In the genomic region with DNA sequence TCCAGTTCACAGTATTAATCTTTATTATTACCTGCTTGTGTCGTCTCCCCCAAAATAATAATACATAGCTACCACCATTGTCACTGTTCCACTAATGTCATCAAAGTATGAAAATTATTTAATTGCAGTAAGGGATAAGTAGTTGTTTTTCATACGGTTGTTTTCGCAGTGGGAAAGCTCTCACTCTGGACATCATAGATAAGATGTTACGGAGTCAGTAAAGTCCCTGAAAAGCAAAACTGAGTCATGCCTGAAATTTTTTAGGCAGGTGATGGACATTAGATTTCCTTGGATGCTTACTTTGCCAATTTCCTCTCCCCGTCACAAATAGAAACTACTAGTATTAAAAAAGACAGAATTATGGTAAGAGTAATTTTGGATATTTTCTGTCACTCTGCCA, we compare ENCODE assay signal across 1 cellular context.
TF ChIP-seq lines count a peak whose summit lies in the region.

No MANE protein-coding gene starts in this region.

TF ChIP-seq in K562, 482 proteins besides CTCF, POLR2A, EP300 and RAD21 (continued from another document):
- no peak for TF ChIP-seq ZBTB9 (CRISPR knock-in tag; IDR thresholded peaks at IDR 0.05)
- TF ChIP-seq TFAP4 (CRISPR knock-in tag; IDR thresholded peaks at IDR 0.05; ENCODE audit: borderline replicate concordance): no peak
- TF ChIP-seq LARP7 (IDR thresholded peaks at IDR 0.05): no peak
- TF ChIP-seq ATF2 (CRISPR knock-in tag; IDR thresholded peaks at IDR 0.05): no peak
- no peak for TF ChIP-seq STAG1 (CRISPR knock-in tag; IDR thresholded peaks at IDR 0.05; ENCODE audit: borderline replicate concordance)
- no peak; the same call in 1 of the 2 replicates for TF ChIP-seq MAFG (tag; conservative IDR thresholded peaks at IDR 0.05)
- no peak for TF ChIP-seq PRPF4 (IDR thresholded peaks at IDR 0.05; ENCODE audit: insufficient read depth, low read depth, low read length, poor library complexity, severe bottlenecking)
- no peak for TF ChIP-seq PHF8 (IDR thresholded peaks at IDR 0.05; ENCODE audit: borderline replicate concordance, low read length)
- no peak for TF ChIP-seq SMARCA5 (IDR thresholded peaks at IDR 0.05)
- no peak for TF ChIP-seq RBM25 (IDR thresholded peaks at IDR 0.05; ENCODE audit: low read depth, low read length, severe bottlenecking)
- TF ChIP-seq ZNF561 (CRISPR knock-in tag; conservative IDR thresholded peaks at IDR 0.05): no peak
- TF ChIP-seq CHD4 (IDR thresholded peaks at IDR 0.05; ENCODE audit: insufficient read depth, insufficient replicate concordance, low read depth, low read length, poor library complexity, severe bottlenecking): no peak
- no peak for TF ChIP-seq EGR1 (conservative IDR thresholded peaks at IDR 0.05)
- TF ChIP-seq ESRRA (IDR thresholded peaks at IDR 0.05; ENCODE audit: borderline replicate concordance, low read depth): no peak
- TF ChIP-seq, protein P1, sequence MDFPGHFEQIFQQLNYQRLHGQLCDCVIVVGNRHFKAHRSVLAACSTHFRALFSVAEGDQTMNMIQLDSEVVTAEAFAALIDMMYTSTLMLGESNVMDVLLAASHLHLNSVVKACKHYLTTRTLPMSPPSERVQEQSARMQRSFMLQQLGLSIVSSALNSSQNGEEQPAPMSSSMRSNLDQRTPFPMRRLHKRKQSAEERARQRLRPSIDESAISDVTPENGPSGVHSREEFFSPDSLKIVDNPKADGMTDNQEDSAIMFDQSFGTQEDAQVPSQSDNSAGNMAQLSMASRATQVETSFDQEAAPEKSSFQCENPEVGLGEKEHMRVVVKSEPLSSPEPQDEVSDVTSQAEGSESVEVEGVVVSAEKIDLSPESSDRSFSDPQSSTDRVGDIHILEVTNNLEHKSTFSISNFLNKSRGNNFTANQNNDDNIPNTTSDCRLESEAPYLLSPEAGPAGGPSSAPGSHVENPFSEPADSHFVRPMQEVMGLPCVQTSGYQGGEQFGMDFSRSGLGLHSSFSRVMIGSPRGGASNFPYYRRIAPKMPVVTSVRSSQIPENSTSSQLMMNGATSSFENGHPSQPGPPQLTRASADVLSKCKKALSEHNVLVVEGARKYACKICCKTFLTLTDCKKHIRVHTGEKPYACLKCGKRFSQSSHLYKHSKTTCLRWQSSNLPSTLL (IDR thresholded peaks at IDR 0.05): no peak
- TF ChIP-seq, protein P2, sequence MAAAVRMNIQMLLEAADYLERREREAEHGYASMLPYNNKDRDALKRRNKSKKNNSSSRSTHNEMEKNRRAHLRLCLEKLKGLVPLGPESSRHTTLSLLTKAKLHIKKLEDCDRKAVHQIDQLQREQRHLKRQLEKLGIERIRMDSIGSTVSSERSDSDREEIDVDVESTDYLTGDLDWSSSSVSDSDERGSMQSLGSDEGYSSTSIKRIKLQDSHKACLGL (CRISPR knock-in tag; IDR thresholded peaks at IDR 0.05; ENCODE audit: borderline replicate concordance, poor library complexity, severe bottlenecking): no peak
- no peak for TF ChIP-seq GTF2F1 (IDR thresholded peaks at IDR 0.05; ENCODE audit: low read depth, low read length)
- TF ChIP-seq SMAD1 (IDR thresholded peaks at IDR 0.05; ENCODE audit: low read depth, low read length, partially characterized antibody): no peak
- TF ChIP-seq ZNF354B (CRISPR knock-in tag; IDR thresholded peaks at IDR 0.05): no peak
- TF ChIP-seq, protein P3, sequence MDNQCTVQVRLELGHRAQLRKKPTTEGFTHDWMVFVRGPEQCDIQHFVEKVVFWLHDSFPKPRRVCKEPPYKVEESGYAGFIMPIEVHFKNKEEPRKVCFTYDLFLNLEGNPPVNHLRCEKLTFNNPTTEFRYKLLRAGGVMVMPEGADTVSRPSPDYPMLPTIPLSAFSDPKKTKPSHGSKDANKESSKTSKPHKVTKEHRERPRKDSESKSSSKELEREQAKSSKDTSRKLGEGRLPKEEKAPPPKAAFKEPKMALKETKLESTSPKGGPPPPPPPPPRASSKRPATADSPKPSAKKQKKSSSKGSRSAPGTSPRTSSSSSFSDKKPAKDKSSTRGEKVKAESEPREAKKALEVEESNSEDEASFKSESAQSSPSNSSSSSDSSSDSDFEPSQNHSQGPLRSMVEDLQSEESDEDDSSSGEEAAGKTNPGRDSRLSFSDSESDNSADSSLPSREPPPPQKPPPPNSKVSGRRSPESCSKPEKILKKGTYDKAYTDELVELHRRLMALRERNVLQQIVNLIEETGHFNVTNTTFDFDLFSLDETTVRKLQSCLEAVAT (IDR thresholded peaks at IDR 0.05): no peak
- TF ChIP-seq ZNF57 (CRISPR knock-in tag; IDR thresholded peaks at IDR 0.05): no peak
- TF ChIP-seq NKRF (IDR thresholded peaks at IDR 0.05; ENCODE audit: borderline replicate concordance): no peak
- no peak for TF ChIP-seq NELFE (IDR thresholded peaks at IDR 0.05; ENCODE audit: insufficient read depth, insufficient read length)
- no peak for TF ChIP-seq POLR2AphosphoS2 (IDR thresholded peaks at IDR 0.05; ENCODE audit: low read length)
- TF ChIP-seq TCF3 (CRISPR knock-in tag; IDR thresholded peaks at IDR 0.05): peak; percentile 73
- TF ChIP-seq NR2F6 (CRISPR knock-in tag; IDR thresholded peaks at IDR 0.05): no peak
- TF ChIP-seq ZNF184 (CRISPR knock-in tag; IDR thresholded peaks at IDR 0.05): no peak
- TF ChIP-seq NFE2 (IDR thresholded peaks at IDR 0.05; ENCODE audit: low read depth): peak; percentile 65
- TF ChIP-seq, protein P4, sequence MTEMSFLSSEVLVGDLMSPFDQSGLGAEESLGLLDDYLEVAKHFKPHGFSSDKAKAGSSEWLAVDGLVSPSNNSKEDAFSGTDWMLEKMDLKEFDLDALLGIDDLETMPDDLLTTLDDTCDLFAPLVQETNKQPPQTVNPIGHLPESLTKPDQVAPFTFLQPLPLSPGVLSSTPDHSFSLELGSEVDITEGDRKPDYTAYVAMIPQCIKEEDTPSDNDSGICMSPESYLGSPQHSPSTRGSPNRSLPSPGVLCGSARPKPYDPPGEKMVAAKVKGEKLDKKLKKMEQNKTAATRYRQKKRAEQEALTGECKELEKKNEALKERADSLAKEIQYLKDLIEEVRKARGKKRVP (CRISPR knock-in tag; IDR thresholded peaks at IDR 0.05): no peak
- TF ChIP-seq ZNF316 (IDR thresholded peaks at IDR 0.05): peak; percentile 47; the same call in 1 of the 2 replicates
- TF ChIP-seq ZEB2 (IDR thresholded peaks at IDR 0.05): peak; percentile 44; the same call in 1 of the 2 replicates
- 0 out of 2 replicates have a peak, but pooled peaks have one; percentile 12 for TF ChIP-seq SOX6 (IDR thresholded peaks at IDR 0.05)
- no peak for TF ChIP-seq HNRNPH1 (optimal IDR thresholded peaks at IDR 0.05; ENCODE audit: low read depth, low read length)
- TF ChIP-seq CTBP1 (IDR thresholded peaks at IDR 0.05; ENCODE audit: borderline replicate concordance): peak; percentile 71
- no peak for TF ChIP-seq NCOA2 (IDR thresholded peaks at IDR 0.05; ENCODE audit: partially characterized antibody in 2 of 2)
- no peak for TF ChIP-seq ZNF551 (CRISPR knock-in tag; IDR thresholded peaks at IDR 0.05)
- TF ChIP-seq, protein P5, sequence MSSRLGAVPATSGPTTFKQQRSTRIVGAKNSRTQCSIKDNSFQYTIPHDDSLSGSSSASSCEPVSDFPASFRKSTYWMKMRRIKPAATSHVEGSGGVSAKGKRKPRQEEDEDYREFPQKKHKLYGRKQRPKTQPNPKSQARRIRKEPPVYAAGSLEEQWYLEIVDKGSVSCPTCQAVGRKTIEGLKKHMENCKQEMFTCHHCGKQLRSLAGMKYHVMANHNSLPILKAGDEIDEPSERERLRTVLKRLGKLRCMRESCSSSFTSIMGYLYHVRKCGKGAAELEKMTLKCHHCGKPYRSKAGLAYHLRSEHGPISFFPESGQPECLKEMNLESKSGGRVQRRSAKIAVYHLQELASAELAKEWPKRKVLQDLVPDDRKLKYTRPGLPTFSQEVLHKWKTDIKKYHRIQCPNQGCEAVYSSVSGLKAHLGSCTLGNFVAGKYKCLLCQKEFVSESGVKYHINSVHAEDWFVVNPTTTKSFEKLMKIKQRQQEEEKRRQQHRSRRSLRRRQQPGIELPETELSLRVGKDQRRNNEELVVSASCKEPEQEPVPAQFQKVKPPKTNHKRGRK (tag; IDR thresholded peaks at IDR 0.05): no peak
- TF ChIP-seq SRSF3 (IDR thresholded peaks at IDR 0.05; ENCODE audit: insufficient read depth, low read length): no peak
- TF ChIP-seq POLR2G (IDR thresholded peaks at IDR 0.05; ENCODE audit: low read depth, low read length): no peak
- TF ChIP-seq ELF1 (tag; IDR thresholded peaks at IDR 0.05): no peak
- no peak for TF ChIP-seq EHMT2 (IDR thresholded peaks at IDR 0.05)
- peak; percentile 49; the same call in 1 of the 2 replicates for TF ChIP-seq STAT5A (IDR thresholded peaks at IDR 0.05; ENCODE audit: borderline replicate concordance, low read length)
- TF ChIP-seq NCOA6 (IDR thresholded peaks at IDR 0.05): no peak
- TF ChIP-seq HOXB6 (CRISPR knock-in tag; IDR thresholded peaks at IDR 0.05; ENCODE audit: borderline replicate concordance): no peak
- no peak for TF ChIP-seq CREM (IDR thresholded peaks at IDR 0.05; ENCODE audit: low read depth)
- no peak for TF ChIP-seq ELF4 (CRISPR knock-in tag; IDR thresholded peaks at IDR 0.05)
- no peak for TF ChIP-seq ZBTB7A (IDR thresholded peaks at IDR 0.05; ENCODE audit: borderline replicate concordance, control insufficient read depth, low read depth, low read length)
- no peak for TF ChIP-seq ZNF12 (CRISPR knock-in tag; IDR thresholded peaks at IDR 0.05)
- TF ChIP-seq ZNF764 (CRISPR knock-in tag; IDR thresholded peaks at IDR 0.05; ENCODE audit: low read depth): no peak
- peak; percentile 14; the same call in 1 of the 2 replicates for TF ChIP-seq HMBOX1 (IDR thresholded peaks at IDR 0.05)
- TF ChIP-seq HNRNPL (IDR thresholded peaks at IDR 0.05; ENCODE audit: low read depth, low read length): no peak
- no peak for TF ChIP-seq BCL6 (CRISPR knock-in tag; IDR thresholded peaks at IDR 0.05)
- TF ChIP-seq NFIC (IDR thresholded peaks at IDR 0.05): peak; percentile 28; the same call in 1 of the 2 replicates
- no peak for TF ChIP-seq FIP1L1 (IDR thresholded peaks at IDR 0.05; ENCODE audit: low read depth, low read length, poor library complexity, severe bottlenecking)
- TF ChIP-seq SRSF7 (optimal IDR thresholded peaks at IDR 0.05; ENCODE audit: low read depth, low read length): no peak
- no peak for TF ChIP-seq RBBP5 (IDR thresholded peaks at IDR 0.05; ENCODE audit: borderline replicate concordance, insufficient read depth, low read length, poor library complexity, severe bottlenecking)
- TF ChIP-seq FOXJ3 (CRISPR knock-in tag; IDR thresholded peaks at IDR 0.05): no peak
- no peak for TF ChIP-seq KAT2B (IDR thresholded peaks at IDR 0.05; ENCODE audit: low read depth, low read length)
- no peak for TF ChIP-seq ZNF79 (CRISPR knock-in tag; IDR thresholded peaks at IDR 0.05; ENCODE audit: low read depth)
